ENCODE assay signal across 1 cellular context in the genomic region with DNA sequence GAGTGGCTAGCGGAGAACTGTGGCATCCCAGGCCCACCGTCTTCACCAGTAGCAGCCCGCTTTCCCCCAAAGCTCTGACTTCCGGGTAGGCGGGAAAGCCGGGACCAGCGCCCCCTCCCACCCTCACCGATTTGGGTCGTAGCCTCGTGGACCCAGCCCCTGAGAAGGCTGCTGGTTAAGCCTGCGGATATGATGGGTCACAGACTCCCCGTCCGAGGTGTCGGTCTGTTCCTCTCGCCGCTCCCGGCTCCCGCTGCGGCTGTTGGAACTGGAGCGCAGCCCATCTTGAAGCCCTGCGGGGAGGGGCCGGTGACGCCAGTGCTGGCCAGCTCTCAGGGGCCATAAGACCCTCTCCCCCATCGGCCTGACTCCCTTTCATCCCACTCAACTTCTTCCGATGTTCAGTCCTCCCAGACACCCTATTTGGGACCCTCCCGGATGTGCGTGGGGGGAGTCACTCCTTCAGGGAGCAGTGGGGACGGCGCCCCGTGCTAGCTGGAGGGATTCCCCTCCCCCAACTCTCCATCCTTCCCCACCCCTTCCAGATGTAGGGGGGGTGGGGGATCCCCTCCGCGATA.
A peak's percentile ranks its signal among the peaks of the same experiment; 100 is the strongest.
TF ChIP-seq lines count a peak whose summit lies in the region.

No MANE protein-coding gene starts in this region.

TF ChIP-seq in K562, 482 proteins besides CTCF, POLR2A, EP300 and RAD21 (continued from another document):
- TF ChIP-seq, protein P1, sequence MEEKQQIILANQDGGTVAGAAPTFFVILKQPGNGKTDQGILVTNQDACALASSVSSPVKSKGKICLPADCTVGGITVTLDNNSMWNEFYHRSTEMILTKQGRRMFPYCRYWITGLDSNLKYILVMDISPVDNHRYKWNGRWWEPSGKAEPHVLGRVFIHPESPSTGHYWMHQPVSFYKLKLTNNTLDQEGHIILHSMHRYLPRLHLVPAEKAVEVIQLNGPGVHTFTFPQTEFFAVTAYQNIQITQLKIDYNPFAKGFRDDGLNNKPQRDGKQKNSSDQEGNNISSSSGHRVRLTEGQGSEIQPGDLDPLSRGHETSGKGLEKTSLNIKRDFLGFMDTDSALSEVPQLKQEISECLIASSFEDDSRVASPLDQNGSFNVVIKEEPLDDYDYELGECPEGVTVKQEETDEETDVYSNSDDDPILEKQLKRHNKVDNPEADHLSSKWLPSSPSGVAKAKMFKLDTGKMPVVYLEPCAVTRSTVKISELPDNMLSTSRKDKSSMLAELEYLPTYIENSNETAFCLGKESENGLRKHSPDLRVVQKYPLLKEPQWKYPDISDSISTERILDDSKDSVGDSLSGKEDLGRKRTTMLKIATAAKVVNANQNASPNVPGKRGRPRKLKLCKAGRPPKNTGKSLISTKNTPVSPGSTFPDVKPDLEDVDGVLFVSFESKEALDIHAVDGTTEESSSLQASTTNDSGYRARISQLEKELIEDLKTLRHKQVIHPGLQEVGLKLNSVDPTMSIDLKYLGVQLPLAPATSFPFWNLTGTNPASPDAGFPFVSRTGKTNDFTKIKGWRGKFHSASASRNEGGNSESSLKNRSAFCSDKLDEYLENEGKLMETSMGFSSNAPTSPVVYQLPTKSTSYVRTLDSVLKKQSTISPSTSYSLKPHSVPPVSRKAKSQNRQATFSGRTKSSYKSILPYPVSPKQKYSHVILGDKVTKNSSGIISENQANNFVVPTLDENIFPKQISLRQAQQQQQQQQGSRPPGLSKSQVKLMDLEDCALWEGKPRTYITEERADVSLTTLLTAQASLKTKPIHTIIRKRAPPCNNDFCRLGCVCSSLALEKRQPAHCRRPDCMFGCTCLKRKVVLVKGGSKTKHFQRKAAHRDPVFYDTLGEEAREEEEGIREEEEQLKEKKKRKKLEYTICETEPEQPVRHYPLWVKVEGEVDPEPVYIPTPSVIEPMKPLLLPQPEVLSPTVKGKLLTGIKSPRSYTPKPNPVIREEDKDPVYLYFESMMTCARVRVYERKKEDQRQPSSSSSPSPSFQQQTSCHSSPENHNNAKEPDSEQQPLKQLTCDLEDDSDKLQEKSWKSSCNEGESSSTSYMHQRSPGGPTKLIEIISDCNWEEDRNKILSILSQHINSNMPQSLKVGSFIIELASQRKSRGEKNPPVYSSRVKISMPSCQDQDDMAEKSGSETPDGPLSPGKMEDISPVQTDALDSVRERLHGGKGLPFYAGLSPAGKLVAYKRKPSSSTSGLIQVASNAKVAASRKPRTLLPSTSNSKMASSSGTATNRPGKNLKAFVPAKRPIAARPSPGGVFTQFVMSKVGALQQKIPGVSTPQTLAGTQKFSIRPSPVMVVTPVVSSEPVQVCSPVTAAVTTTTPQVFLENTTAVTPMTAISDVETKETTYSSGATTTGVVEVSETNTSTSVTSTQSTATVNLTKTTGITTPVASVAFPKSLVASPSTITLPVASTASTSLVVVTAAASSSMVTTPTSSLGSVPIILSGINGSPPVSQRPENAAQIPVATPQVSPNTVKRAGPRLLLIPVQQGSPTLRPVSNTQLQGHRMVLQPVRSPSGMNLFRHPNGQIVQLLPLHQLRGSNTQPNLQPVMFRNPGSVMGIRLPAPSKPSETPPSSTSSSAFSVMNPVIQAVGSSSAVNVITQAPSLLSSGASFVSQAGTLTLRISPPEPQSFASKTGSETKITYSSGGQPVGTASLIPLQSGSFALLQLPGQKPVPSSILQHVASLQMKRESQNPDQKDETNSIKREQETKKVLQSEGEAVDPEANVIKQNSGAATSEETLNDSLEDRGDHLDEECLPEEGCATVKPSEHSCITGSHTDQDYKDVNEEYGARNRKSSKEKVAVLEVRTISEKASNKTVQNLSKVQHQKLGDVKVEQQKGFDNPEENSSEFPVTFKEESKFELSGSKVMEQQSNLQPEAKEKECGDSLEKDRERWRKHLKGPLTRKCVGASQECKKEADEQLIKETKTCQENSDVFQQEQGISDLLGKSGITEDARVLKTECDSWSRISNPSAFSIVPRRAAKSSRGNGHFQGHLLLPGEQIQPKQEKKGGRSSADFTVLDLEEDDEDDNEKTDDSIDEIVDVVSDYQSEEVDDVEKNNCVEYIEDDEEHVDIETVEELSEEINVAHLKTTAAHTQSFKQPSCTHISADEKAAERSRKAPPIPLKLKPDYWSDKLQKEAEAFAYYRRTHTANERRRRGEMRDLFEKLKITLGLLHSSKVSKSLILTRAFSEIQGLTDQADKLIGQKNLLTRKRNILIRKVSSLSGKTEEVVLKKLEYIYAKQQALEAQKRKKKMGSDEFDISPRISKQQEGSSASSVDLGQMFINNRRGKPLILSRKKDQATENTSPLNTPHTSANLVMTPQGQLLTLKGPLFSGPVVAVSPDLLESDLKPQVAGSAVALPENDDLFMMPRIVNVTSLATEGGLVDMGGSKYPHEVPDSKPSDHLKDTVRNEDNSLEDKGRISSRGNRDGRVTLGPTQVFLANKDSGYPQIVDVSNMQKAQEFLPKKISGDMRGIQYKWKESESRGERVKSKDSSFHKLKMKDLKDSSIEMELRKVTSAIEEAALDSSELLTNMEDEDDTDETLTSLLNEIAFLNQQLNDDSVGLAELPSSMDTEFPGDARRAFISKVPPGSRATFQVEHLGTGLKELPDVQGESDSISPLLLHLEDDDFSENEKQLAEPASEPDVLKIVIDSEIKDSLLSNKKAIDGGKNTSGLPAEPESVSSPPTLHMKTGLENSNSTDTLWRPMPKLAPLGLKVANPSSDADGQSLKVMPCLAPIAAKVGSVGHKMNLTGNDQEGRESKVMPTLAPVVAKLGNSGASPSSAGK (IDR thresholded peaks at IDR 0.05), result no peak
- TF ChIP-seq THRAP3 (IDR thresholded peaks at IDR 0.05; ENCODE audit: borderline replicate concordance), result no peak
- TF ChIP-seq TSC22D4 (tag; IDR thresholded peaks at IDR 0.05), result no peak
- TF ChIP-seq, protein P2, sequence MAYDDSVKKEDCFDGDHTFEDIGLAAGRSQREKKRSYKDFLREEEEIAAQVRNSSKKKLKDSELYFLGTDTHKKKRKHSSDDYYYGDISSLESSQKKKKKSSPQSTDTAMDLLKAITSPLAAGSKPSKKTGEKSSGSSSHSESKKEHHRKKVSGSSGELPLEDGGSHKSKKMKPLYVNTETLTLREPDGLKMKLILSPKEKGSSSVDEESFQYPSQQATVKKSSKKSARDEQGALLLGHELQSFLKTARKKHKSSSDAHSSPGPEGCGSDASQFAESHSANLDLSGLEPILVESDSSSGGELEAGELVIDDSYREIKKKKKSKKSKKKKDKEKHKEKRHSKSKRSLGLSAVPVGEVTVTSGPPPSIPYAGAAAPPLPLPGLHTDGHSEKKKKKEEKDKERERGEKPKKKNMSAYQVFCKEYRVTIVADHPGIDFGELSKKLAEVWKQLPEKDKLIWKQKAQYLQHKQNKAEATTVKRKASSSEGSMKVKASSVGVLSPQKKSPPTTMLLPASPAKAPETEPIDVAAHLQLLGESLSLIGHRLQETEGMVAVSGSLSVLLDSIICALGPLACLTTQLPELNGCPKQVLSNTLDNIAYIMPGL (CRISPR knock-in tag; IDR thresholded peaks at IDR 0.05), result no peak; the same call in 1 of the 2 replicates
- TF ChIP-seq, protein P3, sequence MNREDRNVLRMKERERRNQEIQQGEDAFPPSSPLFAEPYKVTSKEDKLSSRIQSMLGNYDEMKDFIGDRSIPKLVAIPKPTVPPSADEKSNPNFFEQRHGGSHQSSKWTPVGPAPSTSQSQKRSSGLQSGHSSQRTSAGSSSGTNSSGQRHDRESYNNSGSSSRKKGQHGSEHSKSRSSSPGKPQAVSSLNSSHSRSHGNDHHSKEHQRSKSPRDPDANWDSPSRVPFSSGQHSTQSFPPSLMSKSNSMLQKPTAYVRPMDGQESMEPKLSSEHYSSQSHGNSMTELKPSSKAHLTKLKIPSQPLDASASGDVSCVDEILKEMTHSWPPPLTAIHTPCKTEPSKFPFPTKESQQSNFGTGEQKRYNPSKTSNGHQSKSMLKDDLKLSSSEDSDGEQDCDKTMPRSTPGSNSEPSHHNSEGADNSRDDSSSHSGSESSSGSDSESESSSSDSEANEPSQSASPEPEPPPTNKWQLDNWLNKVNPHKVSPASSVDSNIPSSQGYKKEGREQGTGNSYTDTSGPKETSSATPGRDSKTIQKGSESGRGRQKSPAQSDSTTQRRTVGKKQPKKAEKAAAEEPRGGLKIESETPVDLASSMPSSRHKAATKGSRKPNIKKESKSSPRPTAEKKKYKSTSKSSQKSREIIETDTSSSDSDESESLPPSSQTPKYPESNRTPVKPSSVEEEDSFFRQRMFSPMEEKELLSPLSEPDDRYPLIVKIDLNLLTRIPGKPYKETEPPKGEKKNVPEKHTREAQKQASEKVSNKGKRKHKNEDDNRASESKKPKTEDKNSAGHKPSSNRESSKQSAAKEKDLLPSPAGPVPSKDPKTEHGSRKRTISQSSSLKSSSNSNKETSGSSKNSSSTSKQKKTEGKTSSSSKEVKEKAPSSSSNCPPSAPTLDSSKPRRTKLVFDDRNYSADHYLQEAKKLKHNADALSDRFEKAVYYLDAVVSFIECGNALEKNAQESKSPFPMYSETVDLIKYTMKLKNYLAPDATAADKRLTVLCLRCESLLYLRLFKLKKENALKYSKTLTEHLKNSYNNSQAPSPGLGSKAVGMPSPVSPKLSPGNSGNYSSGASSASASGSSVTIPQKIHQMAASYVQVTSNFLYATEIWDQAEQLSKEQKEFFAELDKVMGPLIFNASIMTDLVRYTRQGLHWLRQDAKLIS (CRISPR knock-in tag; IDR thresholded peaks at IDR 0.05), result peak; percentile 45; the same call in 1 of the 2 replicates
- TF ChIP-seq, protein P4, sequence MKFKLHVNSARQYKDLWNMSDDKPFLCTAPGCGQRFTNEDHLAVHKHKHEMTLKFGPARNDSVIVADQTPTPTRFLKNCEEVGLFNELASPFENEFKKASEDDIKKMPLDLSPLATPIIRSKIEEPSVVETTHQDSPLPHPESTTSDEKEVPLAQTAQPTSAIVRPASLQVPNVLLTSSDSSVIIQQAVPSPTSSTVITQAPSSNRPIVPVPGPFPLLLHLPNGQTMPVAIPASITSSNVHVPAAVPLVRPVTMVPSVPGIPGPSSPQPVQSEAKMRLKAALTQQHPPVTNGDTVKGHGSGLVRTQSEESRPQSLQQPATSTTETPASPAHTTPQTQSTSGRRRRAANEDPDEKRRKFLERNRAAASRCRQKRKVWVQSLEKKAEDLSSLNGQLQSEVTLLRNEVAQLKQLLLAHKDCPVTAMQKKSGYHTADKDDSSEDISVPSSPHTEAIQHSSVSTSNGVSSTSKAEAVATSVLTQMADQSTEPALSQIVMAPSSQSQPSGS (CRISPR knock-in tag; IDR thresholded peaks at IDR 0.05), result no peak
- no peak for TF ChIP-seq MCM2 (IDR thresholded peaks at IDR 0.05; ENCODE audit: low read depth)
- TF ChIP-seq, protein P5, sequence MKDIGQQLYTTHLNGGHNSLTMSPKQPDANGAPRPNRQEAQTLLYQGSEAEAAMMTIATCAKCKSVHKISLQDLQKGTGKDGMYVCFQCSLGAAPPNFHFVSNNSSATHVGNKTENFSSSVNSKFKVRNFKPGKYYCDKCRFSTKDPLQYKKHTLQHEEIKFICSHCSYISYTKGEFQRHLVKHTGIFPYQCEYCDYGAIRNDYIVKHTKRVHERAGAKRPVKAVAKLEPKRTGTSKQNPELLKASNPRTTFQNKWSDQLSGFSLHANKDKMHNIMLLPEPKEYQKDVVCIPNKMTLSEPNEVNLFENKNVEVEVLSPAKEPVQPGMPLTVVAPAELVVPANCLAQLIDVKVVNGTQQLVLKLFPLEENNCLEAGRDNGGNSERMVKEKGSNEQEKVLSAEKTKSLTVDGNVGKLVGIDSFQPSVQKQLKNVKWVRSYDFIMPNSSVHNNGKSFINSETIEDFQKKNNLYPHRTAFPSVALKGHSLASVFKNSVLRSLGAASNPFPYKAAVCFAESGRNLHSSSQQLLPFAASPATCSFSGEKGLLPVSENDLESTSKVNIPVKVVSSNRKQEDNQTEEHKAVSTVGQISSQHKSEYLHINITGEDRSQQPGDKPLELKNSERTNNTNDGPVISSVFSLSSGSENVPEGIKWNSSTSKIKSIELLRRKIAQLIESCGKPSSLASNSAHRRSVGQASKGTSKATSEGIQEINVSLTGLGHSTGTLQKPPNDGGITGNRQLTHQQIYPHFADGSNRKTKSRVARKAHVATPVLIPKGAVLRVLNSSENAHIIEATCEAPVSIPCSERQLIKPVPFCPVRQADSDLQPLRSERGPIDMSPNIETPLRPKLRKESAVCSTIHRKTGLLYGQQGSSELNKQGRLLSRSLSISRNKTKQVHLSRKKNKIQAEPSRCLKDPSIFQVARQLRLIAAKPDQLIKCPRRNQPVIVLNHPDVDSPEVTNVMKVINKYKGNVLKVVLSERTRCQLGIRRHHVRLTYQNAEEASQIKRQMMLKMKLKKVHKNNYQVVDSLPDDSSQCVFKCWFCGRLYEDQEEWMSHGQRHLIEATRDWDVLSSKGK (CRISPR knock-in tag; IDR thresholded peaks at IDR 0.05), result no peak
- TF ChIP-seq NR1H2 (CRISPR knock-in tag; IDR thresholded peaks at IDR 0.05), result 0 out of 2 replicates have a peak, but pooled peaks have one; percentile 62
- TF ChIP-seq NCOR1 (IDR thresholded peaks at IDR 0.05), result no peak
- no peak for TF ChIP-seq NR3C1 (CRISPR knock-in tag; IDR thresholded peaks at IDR 0.05)
- TF ChIP-seq NCOA1 (IDR thresholded peaks at IDR 0.05; ENCODE audit: low read depth), result no peak
- TF ChIP-seq, protein P6, sequence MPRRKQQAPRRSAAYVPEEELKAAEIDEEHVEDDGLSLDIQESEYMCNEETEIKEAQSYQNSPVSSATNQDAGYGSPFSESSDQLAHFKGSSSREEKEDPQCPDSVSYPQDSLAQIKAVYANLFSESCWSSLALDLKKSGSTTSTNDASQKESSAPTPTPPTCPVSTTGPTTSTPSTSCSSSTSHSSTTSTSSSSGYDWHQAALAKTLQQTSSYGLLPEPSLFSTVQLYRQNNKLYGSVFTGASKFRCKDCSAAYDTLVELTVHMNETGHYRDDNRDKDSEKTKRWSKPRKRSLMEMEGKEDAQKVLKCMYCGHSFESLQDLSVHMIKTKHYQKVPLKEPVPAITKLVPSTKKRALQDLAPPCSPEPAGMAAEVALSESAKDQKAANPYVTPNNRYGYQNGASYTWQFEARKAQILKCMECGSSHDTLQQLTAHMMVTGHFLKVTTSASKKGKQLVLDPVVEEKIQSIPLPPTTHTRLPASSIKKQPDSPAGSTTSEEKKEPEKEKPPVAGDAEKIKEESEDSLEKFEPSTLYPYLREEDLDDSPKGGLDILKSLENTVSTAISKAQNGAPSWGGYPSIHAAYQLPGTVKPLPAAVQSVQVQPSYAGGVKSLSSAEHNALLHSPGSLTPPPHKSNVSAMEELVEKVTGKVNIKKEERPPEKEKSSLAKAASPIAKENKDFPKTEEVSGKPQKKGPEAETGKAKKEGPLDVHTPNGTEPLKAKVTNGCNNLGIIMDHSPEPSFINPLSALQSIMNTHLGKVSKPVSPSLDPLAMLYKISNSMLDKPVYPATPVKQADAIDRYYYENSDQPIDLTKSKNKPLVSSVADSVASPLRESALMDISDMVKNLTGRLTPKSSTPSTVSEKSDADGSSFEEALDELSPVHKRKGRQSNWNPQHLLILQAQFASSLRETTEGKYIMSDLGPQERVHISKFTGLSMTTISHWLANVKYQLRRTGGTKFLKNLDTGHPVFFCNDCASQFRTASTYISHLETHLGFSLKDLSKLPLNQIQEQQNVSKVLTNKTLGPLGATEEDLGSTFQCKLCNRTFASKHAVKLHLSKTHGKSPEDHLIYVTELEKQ (CRISPR knock-in tag; IDR thresholded peaks at IDR 0.05), result no peak
- TF ChIP-seq ZNF263 (CRISPR knock-in tag; IDR thresholded peaks at IDR 0.05; ENCODE audit: borderline replicate concordance), result no peak
- no peak for TF ChIP-seq BRF1 (IDR thresholded peaks at IDR 0.05; ENCODE audit: borderline replicate concordance, extremely low read depth, insufficient read length)
- TF ChIP-seq ZNF77 (CRISPR knock-in tag; IDR thresholded peaks at IDR 0.05), result no peak
- TF ChIP-seq POLR2G (IDR thresholded peaks at IDR 0.05; ENCODE audit: low read depth, low read length), result no peak
TF ChIP-seq in K562: peak in this region for 43.
